31 cellular contexts compared by ENCODE assay signal in genomic region chr10:113687041-113687440, GRCh38. TPM values are rescaled to one million over a fixed set of nuclear protein-coding genes. Genes with fewer than 3 reads are reported as not detected.
"Had no signal": no experiment of that assay in that cellular context is flagged by ENCODE, and none has a peak within 500 bp of the region (broad histone marks: within the 10 kb centered on the region; RNA-seq: fewer than 3 reads in every experiment).

No MANE protein-coding gene starts in this region.

- H3K9me3 ChIP-seq: ovary, testis had no signal

- H3K27ac ChIP-seq: neural progenitor cell, ovary, parathyroid adenoma, psoas muscle, skin epidermis, spleen, stomach, testis, tibial artery, upper lobe of right lung, vagina had no signal

- H3K9ac ChIP-seq: neural progenitor cell, parathyroid adenoma had no signal

- DNase-seq: naive thymus-derived CD4-positive, alpha-beta T cell; natural killer cell; occipital lobe; ovary; posterior cingulate gyrus; psoas muscle; right cardiac atrium; spleen; stimulated activated CD4-positive, alpha-beta T cell treated with anti-CD3 and anti-CD28 coated beads, Interleukin-15, amount 100 ng/mL, for 24 hours; stimulated activated CD4-positive, alpha-beta T cell treated with anti-CD3 and anti-CD28 coated beads, Interleukin-2, amount 100 ng/mL, for 24 hours; stimulated activated CD4-positive, alpha-beta T cell treated with anti-CD3 and anti-CD28 coated beads, Interleukin-2, amount 100 ng/mL, for 48 hours; stimulated activated CD4-positive, alpha-beta T cell treated with anti-CD3 and anti-CD28 coated beads, Interleukin-4, amount 100 ng/mL, for 24 hours; stimulated activated naive B cell treated with anti-CD40 and anti-IgM and Interleukin-4, amounts not matched to agents 10 μg/mL and 1 μg/mL and 100 μg/mL, for 72 hours; stimulated activated naive CD4-positive, alpha-beta T cell treated with Interleukin-2 at 50 U/mL for 16 hours; stomach; testis; tibial artery; transverse colon; upper lobe of right lung had no signal

- ATAC-seq: naive thymus-derived CD4-positive, alpha-beta T cell; natural killer cell; psoas muscle; right cardiac atrium; sciatic nerve; stimulated activated effector memory CD8-positive, alpha-beta T cell treated with anti-CD3 and anti-CD28 coated beads, Interleukin-12 subunit alpha, Interleukin-12 subunit beta, amount 100 ng/mL, for 72 hours; stimulated activated naive B cell treated with anti-CD40 and anti-IgM and Interleukin-4, amounts not matched to agents 10 μg/mL and 1 μg/mL and 100 μg/mL, for 72 hours; upper lobe of right lung had no signal

- H3K4me2 ChIP-seq: neural progenitor cell, smooth muscle cell had no signal

- H3K27me3 ChIP-seq: neural progenitor cell, ovary, spleen, stomach, testis, tibial artery, transverse colon, upper lobe of right lung, vagina had no signal

- H3K4me1 ChIP-seq: neural progenitor cell, parathyroid adenoma, testis, tibial artery had no signal

- H3K36me3 ChIP-seq: neural progenitor cell, ovary, transverse colon, upper lobe of right lung had no signal

- H2AFZ ChIP-seq: neural progenitor cell, parathyroid adenoma had no signal

- H3K4me3 ChIP-seq: neural progenitor cell, ovary, psoas muscle, skin epidermis, smooth muscle cell, spleen, stomach, testis, tibial artery, transverse colon, upper lobe of right lung, vagina had no signal

RNA-seq across cellular contexts. Expression of gene NRAP, which starts 23.2 kb away (rescaled TPM):
- total RNA-seq: naive thymus-derived CD4-positive, alpha-beta T cell; natural killer cell; osteoblast; progenitor cell of endocrine pancreas; sciatic nerve; smooth muscle cell; subcutaneous adipose tissue; vagina had no signal
- polyA plus RNA-seq: naive thymus-derived CD4-positive, alpha-beta T cell; neural cell; smooth muscle cell; urinary bladder had no signal
